Comparison of ENCODE assay signal across 24 cellular contexts in genomic region chr6:117932001-117932400, GRCh38. TPM values are rescaled to one million over a fixed set of nuclear protein-coding genes. Genes with fewer than 3 reads are reported as not detected.
"Had no signal": no experiment of that assay in that cellular context is flagged by ENCODE, and none has a peak within 500 bp of the region (broad histone marks: within the 10 kb centered on the region; RNA-seq: fewer than 3 reads in every experiment).

No MANE protein-coding gene starts in this region.

- H3K27ac ChIP-seq: colonic mucosa, coronary artery, epithelial cell of prostate, esophagus muscularis mucosa, esophagus squamous epithelium, foreskin keratinocyte, gastrocnemius medialis, gastroesophageal sphincter, heart left ventricle, heart right ventricle had no signal

- H3K9me3 ChIP-seq: colonic mucosa had no signal

- DNase-seq: colonic mucosa; cortex of kidney; dermis blood vessel endothelial cell; dorsolateral prefrontal cortex; effector CD4-positive, alpha-beta T cell; effector CD8-positive, alpha-beta T cell; effector memory CD4-positive, alpha-beta T cell; effector memory CD8-positive, alpha-beta T cell; endodermal cell; erythroblast; esophagus squamous epithelium; foreskin fibroblast; foreskin keratinocyte; foreskin melanocyte; gastrocnemius medialis; glutamatergic neuron; head of caudate nucleus; heart left ventricle; heart right ventricle had no signal

- H3K4me3 ChIP-seq: colonic mucosa, coronary artery, dorsolateral prefrontal cortex, esophagus muscularis mucosa, esophagus squamous epithelium, gastrocnemius medialis, gastroesophageal sphincter, heart left ventricle, heart right ventricle had no signal

- H3K4me1 ChIP-seq: colonic mucosa, esophagus muscularis mucosa, esophagus squamous epithelium, foreskin keratinocyte, gastrocnemius medialis, gastroesophageal sphincter, heart left ventricle, heart right ventricle had no signal

- H3K27me3 ChIP-seq: colonic mucosa, dorsolateral prefrontal cortex, esophagus muscularis mucosa, esophagus squamous epithelium, foreskin keratinocyte, gastrocnemius medialis, gastroesophageal sphincter, heart left ventricle, heart right ventricle had no signal

- H3K36me3 ChIP-seq: colonic mucosa, esophagus muscularis mucosa, esophagus squamous epithelium, gastrocnemius medialis, gastroesophageal sphincter, heart left ventricle, heart right ventricle had no signal

RNA-seq across cellular contexts. Expression of gene SLC35F1, which starts 24.9 kb away (rescaled TPM):
- polyA plus RNA-seq: endothelial cell of umbilical vein, foreskin keratinocyte had no signal
